10 cellular contexts compared by ENCODE assay signal in the genomic region with DNA sequence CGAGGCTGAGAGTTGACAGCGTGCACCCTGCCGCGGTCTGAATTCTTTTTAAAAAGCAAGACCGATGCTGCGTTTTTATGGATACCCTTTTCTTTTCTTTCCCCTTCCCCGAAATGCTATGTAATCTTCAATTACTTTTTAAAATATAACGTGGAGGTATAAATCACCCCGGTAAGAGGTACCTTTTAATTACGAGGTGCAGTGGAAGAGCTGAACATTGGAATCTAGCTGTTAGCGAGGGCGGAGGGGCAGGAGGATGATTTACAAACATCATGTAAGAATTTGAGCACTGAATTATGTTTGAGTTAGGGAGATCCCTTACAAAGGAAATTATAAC. TPM values are rescaled to one million over a fixed set of nuclear protein-coding genes. Genes with fewer than 3 reads are reported as not detected.
DNase-seq lines count a peak whose midpoint lies in the region; ATAC-seq, FAIRE-seq and TF ChIP-seq lines count a peak whose summit lies in the region.
"Had no signal": no experiment of that assay in that cellular context is flagged by ENCODE, and none has a peak within 500 bp of the region (broad histone marks: within the 10 kb centered on the region; RNA-seq: fewer than 3 reads in every experiment).

No MANE protein-coding gene starts in this region.

- TF ChIP-seq RAD21 in A549 (conservative IDR thresholded peaks at IDR 0.05 in 1 of 2, IDR thresholded peaks at IDR 0.05 in 1 of 2) = no peak
- TF ChIP-seq RAD21 in H1 (IDR thresholded peaks at IDR 0.05 in 1 of 2, conservative IDR thresholded peaks at IDR 0.05 in 1 of 2; ENCODE audit: low read depth in 2 of 2, low read length in 2 of 2) = no peak
- no peak for TF ChIP-seq RAD21 in neural cell (conservative IDR thresholded peaks at IDR 0.05)

- no peak overlapping the region for H4K8ac ChIP-seq in H1 (ENCODE audit: extremely low read depth, insufficient read depth, low read length)

- no peak overlapping the region for H3K14ac ChIP-seq in H1 (ENCODE audit: insufficient read length)

- no peak overlapping the region for H4K5ac ChIP-seq in H1 (ENCODE audit: insufficient read length, low read depth, low read length)

- H2BK12ac ChIP-seq in H1 (ENCODE audit: low read depth, low read length) = no peak overlapping the region

- TF ChIP-seq EP300 in A549 (IDR thresholded peaks at IDR 0.05) = no peak
- TF ChIP-seq EP300 in H1 (IDR thresholded peaks at IDR 0.05; ENCODE audit: borderline replicate concordance in 1 of 2, low read depth in 2 of 2, low read length in 2 of 2) = no peak
- no peak for TF ChIP-seq EP300 in neural cell (conservative IDR thresholded peaks at IDR 0.05; ENCODE audit: poor library complexity, severe bottlenecking)

- H3K9me2 ChIP-seq in neural cell (ENCODE audit: insufficient read depth, low read length) = no peaks in the 10 kb centered on the region

- H3K18ac ChIP-seq in H1 (ENCODE audit: extremely low read depth, low read length) = no peak overlapping the region

- DNase-seq in A549 (ENCODE audit: low read depth in 1 of 2, low spot score in 1 of 2) = no peak
- DNase-seq in HTR-8/SVneo (ENCODE audit: insufficient read length, low spot score) = no peak
- DNase-seq in H1 (ENCODE audit: low read depth in 1 of 2, low spot score in 2 of 2) = no peak
- DNase-seq in DMS153 (lab: John Stamatoyannopoulos, UW) = no peak
- DNase-seq in NOMO-1 treated with dmso at 0.1 percent for 144 hours (lab: John Stamatoyannopoulos, UW; ENCODE audit: unreplicated experiment) = no peak
- DNase-seq: activated effector memory CD4-positive, alpha-beta T cell treated with Interleukin-2 at 50 U/mL for 16 hours; CD8-positive, alpha-beta memory T cell had no signal

- no peak overlapping the region for H3K27ac ChIP-seq in A549
- H3K27ac ChIP-seq in H1 (ENCODE audit: low read depth, low read length) = no peak overlapping the region
- H3K27ac ChIP-seq in neural cell (ENCODE audit: low read length) = no peak overlapping the region

- H3K56ac ChIP-seq in H1 (replicated peaks; ENCODE audit: insufficient read length, low read depth, low read length) = no peak overlapping the region

- CTCF ChIA-PET in A549 (lab: Yijun Ruan, JAX) = no interaction called here
- CTCF ChIA-PET in H1 (lab: Charles Lee; ENCODE audit: partially characterized antibody) = interaction anchor here (1.6 kb wide), 1 partner anchor 16 kb away, joined by 5 read pairs; no protein-coding TSS in a partner anchor

- H3K23me2 ChIP-seq in H1 (ENCODE audit: low read depth, low read length) = peaks cover 7% of the 10 kb centered on the region; the same call in 1 of the 2 replicates

- H3K27me3 ChIP-seq in H1 (replicated peaks in 1 of 4; ENCODE audit: control insufficient read depth in 3 of 4, extremely low read depth in 1 of 4, insufficient read depth in 3 of 4, low read length in 3 of 4) (peaks cover 8 to 40% (median 25%) of the 10 kb centered on the region in 4 experiments), neural cell (ENCODE audit: insufficient read depth, low read depth, low read length) (peaks cover 46% of the 10 kb centered on the region)

- no peak overlapping the region for H2BK15ac ChIP-seq in H1 (ENCODE audit: low read length)

- H3K9me3 ChIP-seq in A549 (peaks cover 3% of the 10 kb centered on the region; the same call in 2 of the 3 replicates), H1 (ENCODE audit: insufficient read depth in 2 of 2, low read depth in 1 of 2, low read length in 1 of 2) (0 out of 4 replicates have a peak, but pooled peaks cover 0 to 2% of the 10 kb centered on the region in 2 experiments), neural cell (ENCODE audit: low read length) (peaks cover 4% of the 10 kb centered on the region)

- H3K79me1 ChIP-seq in H1 (ENCODE audit: low read depth, low read length) = no peaks in the 10 kb centered on the region

- TF ChIP-seq POLR2A in A549 (IDR thresholded peaks at IDR 0.05; ENCODE audit: low read length) = no peak
- TF ChIP-seq POLR2A in H1 (IDR thresholded peaks at IDR 0.05; ENCODE audit: control extremely low read depth in 1 of 2, low read depth in 2 of 2, low read length in 2 of 2) = no peak

- H2BK5ac ChIP-seq in H1 (ENCODE audit: low read depth, low read length) = no peak overlapping the region

- H4K20me1 ChIP-seq in H1 (replicated peaks in 1 of 2; ENCODE audit: control insufficient read depth in 1 of 2, insufficient read depth in 2 of 2, low read length in 2 of 2) = no peaks in the 10 kb centered on the region
- no peaks in the 10 kb centered on the region for H4K20me1 ChIP-seq in neural cell (ENCODE audit: insufficient read depth)

- no peak overlapping the region for H2AK5ac ChIP-seq in H1 (ENCODE audit: low read depth, low read length)

- H3K9ac ChIP-seq in H1 (replicated peaks in 1 of 4; ENCODE audit: extremely low read depth in 1 of 4, low read depth in 3 of 4, low read length in 3 of 4) (no peak overlapping the region), neural cell (ENCODE audit: low read length) (no peak overlapping the region)

- POLR2A ChIA-PET in A549 (lab: Yijun Ruan, JAX) (no interaction called here), H1 (lab: Charles Lee; ENCODE audit: partially characterized antibody) (no interaction called here)

- no peak for FAIRE-seq in A549 (lab: Jason Lieb, UNC)
- peak; percentile 9 for FAIRE-seq in HTR-8/SVneo (lab: Jason Lieb, UNC)
- FAIRE-seq in H1 (lab: Jason Lieb, UNC) = no peak

- no peak overlapping the region for H3K4ac ChIP-seq in H1 (replicated peaks; ENCODE audit: insufficient read length, low read depth, low read length)

- 89% methylated on average over 12 of the region's 12 CpGs for WGBS in A549 (ENCODE audit: missing lambda C conversion rate)
- 16% methylated on average over 12 of the region's 12 CpGs; no CpG with 5 or more reads in 1 of the 2 experiments for WGBS in H1 (ENCODE audit: extremely low coverage in 1 of 2, insufficient coverage in 1 of 2, insufficient read length in 1 of 2, insufficient replicate concordance in 2 of 2, low coverage in 1 of 2, low lambda C conversion rate in 2 of 2, missing lambda C conversion rate in 1 of 2), 2 experiments

- H2BK20ac ChIP-seq in H1 (ENCODE audit: low read length) = no peak overlapping the region

- H2BK120ac ChIP-seq in H1 (replicated peaks; ENCODE audit: low read depth, low read length) = no peak overlapping the region

- H3K4me1 ChIP-seq in A549 (peaks cover 7% of the 10 kb centered on the region), H1 (replicated peaks in 1 of 4; ENCODE audit: control insufficient read depth in 3 of 4, insufficient read depth in 4 of 4, low read length in 3 of 4) (peaks cover 0 to 4% (median under 1%) of the 10 kb centered on the region in 4 experiments; a peak in 1 of 7 replicates)

- H3K79me2 ChIP-seq in H1 (ENCODE audit: control insufficient read depth in 1 of 2, insufficient read depth in 2 of 2, low read length in 2 of 2) (no peaks in the 10 kb centered on the region), neural cell (replicated peaks; ENCODE audit: insufficient read depth, low read length) (no peaks in the 10 kb centered on the region)

- ATAC-seq in A549 (no peak), HG03135 (IDR thresholded peaks at IDR 0.05; ENCODE audit: unreplicated experiment) (no peak), HG02852 (IDR thresholded peaks at IDR 0.05; ENCODE audit: unreplicated experiment) (no peak)

- no peak overlapping the region for H3K23ac ChIP-seq in H1 (ENCODE audit: insufficient read length)

- H2AFZ ChIP-seq in H1 (ENCODE audit: low read length) = no peak overlapping the region
- H2AFZ ChIP-seq in neural cell (ENCODE audit: low read depth, low read length) = no peak overlapping the region

- TF ChIP-seq CTCF in A549 (IDR thresholded peaks at IDR 0.05) = no peak
- TF ChIP-seq CTCF in H1 (IDR thresholded peaks at IDR 0.05; ENCODE audit: control extremely low read depth in 1 of 3, insufficient read depth in 1 of 3, low read depth in 1 of 3, low read length in 3 of 3) = no peak
- no peak for TF ChIP-seq CTCF in neural cell (IDR thresholded peaks at IDR 0.05; ENCODE audit: poor library complexity, severe bottlenecking)

- H3K4me3 ChIP-seq in A549 (no peak overlapping the region), H1 (ENCODE audit: extremely low read depth in 1 of 4, insufficient read depth in 2 of 4, low read depth in 3 of 4, low read length in 4 of 4) (peak overlapping the region; percentile 49 to 68 (median 62); a peak in 7 of 8 replicates), neural cell (ENCODE audit: low read length) (peak overlapping the region; percentile 67)

- H3K4me2 ChIP-seq in A549 = 0 out of 3 replicates have a peak overlapping the region, but pooled peaks have one; percentile 72
- H3K4me2 ChIP-seq in H1 (ENCODE audit: insufficient read depth in 1 of 2, low read depth in 2 of 2, low read length in 2 of 2) = peak overlapping the region; percentile 85 to 89
- H3K4me2 ChIP-seq in neural cell (ENCODE audit: low read length) = peak overlapping the region; percentile 23

- H3K36me3 ChIP-seq in H1 (ENCODE audit: control insufficient read depth in 2 of 4, insufficient read depth in 4 of 4, low read length in 3 of 4) (no peaks in the 10 kb centered on the region), neural cell (ENCODE audit: insufficient read depth, low read length) (no peaks in the 10 kb centered on the region)

- H4K91ac ChIP-seq in H1 (replicated peaks; ENCODE audit: insufficient read length, low read length) = no peak overlapping the region

- no peaks in the 10 kb centered on the region for H3F3A ChIP-seq in neural cell (ENCODE audit: insufficient read depth, low read length, poor library complexity, severe bottlenecking)

TF ChIP-seq in A549, 52 proteins besides CTCF, POLR2A, EP300 and RAD21 (continues in another document):
- TF ChIP-seq RARB (CRISPR knock-in tag; IDR thresholded peaks at IDR 0.05) = no peak

TF ChIP-seq in H1, 55 proteins besides CTCF, POLR2A, EP300 and RAD21 (continues in another document):
- TF ChIP-seq SUZ12 (IDR thresholded peaks at IDR 0.05; ENCODE audit: low read length) = no peak

TF ChIP-seq in neural cell, 6 proteins besides CTCF, POLR2A, EP300 and RAD21 (continues in another document):
- no peak for TF ChIP-seq TAF1 (IDR thresholded peaks at IDR 0.05; ENCODE audit: low read depth)

RNA-seq across cellular contexts. Expression of a gene that starts 1.2 kb away (rescaled TPM):
- 4.6 and 5.0 TPM in 2 replicates for polyA plus RNA-seq in A549 (2011; rRNA removed)
- polyA plus RNA-seq in A549 (2012; cell fraction: cytosol; rRNA removed) = 3.4 and 3.7 TPM in 2 replicates
- 3.6 and 3.9 TPM in 2 replicates for polyA plus RNA-seq in A549 (2012; cell fraction: nucleus; rRNA removed)
- polyA plus RNA-seq in A549 (2017; fragmentation: RNase III; extraction: RNeasy Plus Mini Kit Qiagen cat#74134 plus additional on column Dnase treatment) = 4.2 to 5.3 TPM (median 4.5 TPM) in 3 replicates
- polyA minus RNA-seq in A549 (2011; rRNA and poly(A)+ RNA removed) = 8.7 and 11.8 TPM in 2 replicates
- 1.6 and 1.7 TPM in 2 replicates for total RNA-seq in H1 (2021; fragmentation: NEBNext Ultra II Directional; extraction: Animal tissue kit (Norgen Biotek cat#: 25700))
- 1.6 and 2.0 TPM in 2 replicates for polyA plus RNA-seq in H1 (2011; rRNA removed)
- polyA plus RNA-seq in H1 (2011; cell fraction: cytosol; rRNA removed) = 1.8 TPM
- polyA plus RNA-seq in H1 (2011; cell fraction: nucleus; rRNA removed) = 2.8 TPM
- 2.0 to 2.6 TPM (median 2.3 TPM) in 4 replicates for polyA plus RNA-seq in H1 (2012, experiment 1 of 2)
- 1.7 TPM for polyA plus RNA-seq in H1 (2012, experiment 2 of 2)
- 1.1 TPM for polyA plus RNA-seq in H1 (2013, experiment 1 of 2)
- 0.68 TPM for polyA plus RNA-seq in H1 (2013, experiment 2 of 2)
- 1.9 and 3.7 TPM in 2 replicates for polyA minus RNA-seq in H1 (2011; rRNA and poly(A)+ RNA removed)
- polyA minus RNA-seq in H1 (2011; cell fraction: cytosol; rRNA and poly(A)+ RNA removed) = 1.5 TPM
- 1.9 TPM for polyA minus RNA-seq in H1 (2011; cell fraction: nucleus; rRNA and poly(A)+ RNA removed)
- 0.88 TPM in 1 of 2 replicates, not detected in the other for polyA plus RNA-seq in neural cell
- 0.24 and 0.69 TPM in 2 replicates for polyA minus RNA-seq in neural cell
- total RNA-seq: CD8-positive, alpha-beta memory T cell had no signal
- polyA plus RNA-seq: CD8-positive, alpha-beta memory T cell had no signal

Comparison
In these comparisons a context has a peak if more than half of its experiments do, and no peak if none do; other contexts are left out.
1. H3K4me2 ChIP-seq: peak in every context shown above with its lines; median percentile 87 in H1; 72 in A549; 23 in neural cell.